Comparison of ENCODE assay signal across 8 cellular contexts in genomic region chr12:123389560-123390351, GRCh38. TPM values are rescaled to one million over a fixed set of nuclear protein-coding genes. Genes with fewer than 3 reads are reported as not detected.
DNase-seq lines count a peak whose midpoint lies in the region; ATAC-seq, FAIRE-seq and TF ChIP-seq lines count a peak whose summit lies in the region.

No MANE protein-coding gene starts in this region.

- WGBS in ovary, 3 donors: 2 to 4% (median 3%) methylated on average over 21 to 66 of the region's 66 CpGs

- no peaks in the 10 kb centered on the region for H3K9me3 Mint-ChIP-seq in activated T-helper 17 cell treated with anti-CD3 and anti-CD28 coated beads, Interleukin-2, amount 50 U/mL, for 72 hours

- H3K27me3 ChIP-seq in ovary: no peaks in the 10 kb centered on the region

- intact Hi-C loops in ovary (cut with DNase I): loop anchor here in 1 of 4 donors (2.0 kb wide), 1 partner anchor 25 kb away; the partner anchor contains the start of gene SBNO1

- peaks cover 16% of the 10 kb centered on the region for H3K4me1 Mint-ChIP-seq in activated T-helper 17 cell treated with anti-CD3 and anti-CD28 coated beads, Interleukin-2, amount 50 U/mL, for 72 hours

- peaks cover 8% of the 10 kb centered on the region for H3K4me1 ChIP-seq in ovary (ENCODE audit: insufficient read depth)

- TF ChIP-seq EP300 in ovary (IDR thresholded peaks at IDR 0.05): no peak

- peak; percentile 24 for ATAC-seq in GM18907 (IDR thresholded peaks at IDR 0.05; ENCODE audit: unreplicated experiment)
- peak; percentile 15 for ATAC-seq in activated T-helper 17 cell treated with anti-CD3 and anti-CD28 coated beads, Interleukin-2, amount 50 U/mL, for 72 hours (replicated peaks)

- peak overlapping the region; percentile 51 for H3K27ac Mint-ChIP-seq in activated T-helper 17 cell treated with anti-CD3 and anti-CD28 coated beads, Interleukin-2, amount 50 U/mL, for 72 hours

- in situ Hi-C loops in KBM-7 (cut with MboI; ENCODE audit: low pct_unique_long_range_greater_than_20kb, low sequenced_read_pairs): no loop called here

- no peaks in the 10 kb centered on the region for H3K27me3 Mint-ChIP-seq in activated T-helper 17 cell treated with anti-CD3 and anti-CD28 coated beads, Interleukin-2, amount 50 U/mL, for 72 hours

- TF ChIP-seq CTCF in ovary (IDR thresholded peaks at IDR 0.05): no peak

- H3K4me3 Mint-ChIP-seq in activated T-helper 17 cell treated with anti-CD3 and anti-CD28 coated beads, Interleukin-2, amount 50 U/mL, for 72 hours: peak overlapping the region; percentile 82

- H3K9me3 ChIP-seq in ovary: no peaks in the 10 kb centered on the region

- peak; percentile 49 for DNase-seq in AG08396 (ENCODE audit: low spot score)
- DNase-seq in KBM-7: peak; percentile 32
- DNase-seq in glomerular visceral epithelial cell (ENCODE audit: extremely low spot score): peak; percentile 25
- DNase-seq in ovary: peak in 4 of 5 donors; percentile 25 to 60 (median 44)
- DNase-seq in frontal cortex (ENCODE audit: low spot score in 2 of 2): no peak
- no peak for DNase-seq in NCI-H526 treated with DMSO at 0.1 percent for 48 hours (lab: John Stamatoyannopoulos, UW)

- no peak for FAIRE-seq in frontal cortex (lab: Jason Lieb, UNC)

- peaks cover 50% of the 10 kb centered on the region for H3K36me3 Mint-ChIP-seq in activated T-helper 17 cell treated with anti-CD3 and anti-CD28 coated beads, Interleukin-2, amount 50 U/mL, for 72 hours (ENCODE audit: low read depth)

- no peak for TF ChIP-seq POLR2A in ovary (IDR thresholded peaks at IDR 0.05)

- H3K4me3 ChIP-seq in ovary: peak overlapping the region; percentile 44

- peak overlapping the region; percentile 74 to 76 for H3K27ac ChIP-seq in ovary

- no peaks in the 10 kb centered on the region for H3K36me3 ChIP-seq in ovary

RNA-seq across cellular contexts. Expression of gene KMT5A, which starts 5.8 kb away (rescaled TPM):
- total RNA-seq in activated T-helper 17 cell treated with anti-CD3 and anti-CD28 coated beads, Interleukin-2, amount 50 U/mL, for 72 hours: 10 to 100 TPM; 48.9 to 67.2 TPM
- total RNA-seq in ovary (10 to 100 TPM; 14.4 to 31.0 (median 22.6) TPM), frontal cortex (24.1 TPM)
- 10 to 100 TPM; 21.6 to 47.9 TPM for polyA plus RNA-seq in ovary

RNA-seq across cellular contexts. Expression of gene SBNO1, which starts 25.1 kb away (rescaled TPM):
- 10 to 100 TPM; 59.8 to 64.0 TPM for total RNA-seq in activated T-helper 17 cell treated with anti-CD3 and anti-CD28 coated beads, Interleukin-2, amount 50 U/mL, for 72 hours
- 10 to 100 TPM; 13.7 to 34.0 (median 27.2) TPM for total RNA-seq in ovary
- 10 to 100 TPM in 1 of 2 donors, 1 to 10 TPM in 1; 5.7 to 12.5 TPM for polyA plus RNA-seq in ovary
- total RNA-seq in frontal cortex: 43.2 TPM

RNA-seq across cellular contexts. Expression of gene RILPL2, which starts 46.7 kb away (rescaled TPM):
- 10 to 100 TPM; 12.3 to 12.6 TPM for total RNA-seq in activated T-helper 17 cell treated with anti-CD3 and anti-CD28 coated beads, Interleukin-2, amount 50 U/mL, for 72 hours
- total RNA-seq in ovary (1 to 10 TPM; 4.6 to 6.3 (median 5.8) TPM), frontal cortex (0.41 TPM)
- polyA plus RNA-seq in ovary: 1 to 10 TPM; 8.0 to 8.7 TPM

Comparison
In these comparisons a context has a peak if more than half of its experiments do, and no peak if none do; other contexts are left out.
1. DNase-seq: peak in AG08396 (single experiment), KBM-7 (single experiment), glomerular visceral epithelial cell (single experiment) and ovary (4 of 5); none in frontal cortex (0 of 2) and NCI-H526 treated with DMSO at 0.1 percent for 48 hours (single experiment).